Comparison of ENCODE assay signal across 13 cellular contexts in genomic region chr7:142439739-142440138, GRCh38.
DNase-seq lines count a peak whose midpoint lies in the region; ATAC-seq and TF ChIP-seq lines count a peak whose summit lies in the region.
"Had no signal": no experiment of that assay in that cellular context is flagged by ENCODE, and none has a peak within 500 bp of the region (broad histone marks: within the 10 kb centered on the region; RNA-seq: fewer than 3 reads in every experiment).

No MANE protein-coding gene starts in this region.

- H3K27ac ChIP-seq in CD4-positive, CD25-positive, alpha-beta regulatory T cell (ENCODE audit: insufficient read depth, low read length, poor library complexity, severe bottlenecking) = no peak overlapping the region
- H3K27ac ChIP-seq in OCI-LY7 (ENCODE audit: low read depth, low read length, poor library complexity, severe bottlenecking) = peak overlapping the region; percentile 9
- no peak overlapping the region for H3K27ac ChIP-seq in body of pancreas
- H3K27ac ChIP-seq in heart right ventricle = no peak overlapping the region
- H3K27ac ChIP-seq: KMS-11 had no signal

- peaks cover 6% of the 10 kb centered on the region for H3K27me3 Mint-ChIP-seq in CD4-positive, CD25-positive, alpha-beta regulatory T cell
- H3K27me3 Mint-ChIP-seq: stimulated activated naive CD8-positive, alpha-beta T cell treated with anti-CD3 and anti-CD28 coated beads, Interleukin-15, Interleukin-2, amounts not matched to agents 100 ng/mL and 50 ng/mL, for 24 hours had no signal

- no peak overlapping the region for H3K4me3 ChIP-seq in CD4-positive, CD25-positive, alpha-beta regulatory T cell (ENCODE audit: low read depth, low read length)
- no peak overlapping the region for H3K4me3 ChIP-seq in OCI-LY7 (ENCODE audit: low read depth, low read length, poor library complexity, severe bottlenecking)
- H3K4me3 ChIP-seq in body of pancreas = no peak overlapping the region
- no peak overlapping the region for H3K4me3 ChIP-seq in heart right ventricle

- H4K20me1 ChIP-seq in OCI-LY7 (ENCODE audit: insufficient read depth, low read length) = no peaks in the 10 kb centered on the region

- H3K9me3 ChIP-seq in CD4-positive, CD25-positive, alpha-beta regulatory T cell (ENCODE audit: control insufficient read depth in 2 of 2, low read length in 2 of 2) = no peaks in the 10 kb centered on the region
- H3K9me3 ChIP-seq in OCI-LY7 (ENCODE audit: low read length) (no peaks in the 10 kb centered on the region), body of pancreas (no peaks in the 10 kb centered on the region), heart right ventricle (peaks cover 0 to 4% (median 0%) of the 10 kb centered on the region in 11 donors)

- CTCF ChIA-PET in OCI-LY7 (lab: Charles Lee; ENCODE audit: unreplicated experiment) = no interaction called here

- no peak for TF ChIP-seq POLR2A in body of pancreas (IDR thresholded peaks at IDR 0.05)

- WGBS in body of pancreas, 2 donors = 80 to 95% methylated on average over 4 of the region's 4 CpGs
- WGBS in heart right ventricle, 2 donors = 87% methylated on average over 4 of the region's 4 CpGs

- intact Hi-C loops in OCI-LY7 (cut with micrococcal nuclease; ENCODE audit: unreplicated experiment) = no loop called here
- intact Hi-C loops in body of pancreas (cut with DNase I) = no loop called here
- intact Hi-C loops in heart right ventricle (cut with DNase I) = no loop called here

- peaks cover 0 to 1% (median 0%) of the 10 kb centered on the region in 7 donors for H3K9me3 Mint-ChIP-seq in CD4-positive, CD25-positive, alpha-beta regulatory T cell
- H3K9me3 Mint-ChIP-seq: central memory CD8-positive, alpha-beta T cell; stimulated activated naive CD8-positive, alpha-beta T cell treated with anti-CD3 and anti-CD28 coated beads, Interleukin-15, Interleukin-2, amounts not matched to agents 100 ng/mL and 50 ng/mL, for 24 hours had no signal

- no peaks in the 10 kb centered on the region for H3K9me2 ChIP-seq in OCI-LY7 (ENCODE audit: insufficient read depth, low read length)

- peak overlapping the region in 2 of 4 donors; percentile 9 to 16 for H3K4me3 Mint-ChIP-seq in CD4-positive, CD25-positive, alpha-beta regulatory T cell
- H3K4me3 Mint-ChIP-seq: central memory CD8-positive, alpha-beta T cell; stimulated activated naive CD8-positive, alpha-beta T cell treated with anti-CD3 and anti-CD28 coated beads, Interleukin-15, Interleukin-2, amounts not matched to agents 100 ng/mL and 50 ng/mL, for 24 hours had no signal

- H3K36me3 Mint-ChIP-seq in CD4-positive, CD25-positive, alpha-beta regulatory T cell = no peaks in the 10 kb centered on the region

- peak overlapping the region; percentile 24; the same call in 1 of the 2 replicates for H3K4me2 ChIP-seq in OCI-LY7 (ENCODE audit: low read length)
- H3K4me2 ChIP-seq: KMS-11 had no signal

- no peak for TF ChIP-seq CTCF in OCI-LY7 (conservative IDR thresholded peaks at IDR 0.05; ENCODE audit: low read length)
- no peak for TF ChIP-seq CTCF in body of pancreas (IDR thresholded peaks at IDR 0.05)
- no peak for TF ChIP-seq CTCF in heart right ventricle (IDR thresholded peaks at IDR 0.05)

- no peak for ATAC-seq in CD4-positive, CD25-positive, alpha-beta regulatory T cell (ENCODE audit: low read depth in 2 of 2)
- ATAC-seq in GM19467 (IDR thresholded peaks at IDR 0.05; ENCODE audit: unreplicated experiment) (peak; percentile 42), HG03103 (IDR thresholded peaks at IDR 0.05; ENCODE audit: low read depth, unreplicated experiment) (peak; percentile 59), body of pancreas (no peak), heart right ventricle (no peak)

- POLR2A ChIA-PET in OCI-LY7 (lab: Charles Lee) = interaction anchor here (1.1 to 1.2 kb wide), 2 partner anchors 23 to 115 kb away, joined by 3 read pairs; no protein-coding TSS in a partner anchor

- H3K27ac Mint-ChIP-seq in CD4-positive, CD25-positive, alpha-beta regulatory T cell = peak overlapping the region; percentile 43 to 81 (median 47)
- H3K27ac Mint-ChIP-seq: stimulated activated naive CD8-positive, alpha-beta T cell treated with anti-CD3 and anti-CD28 coated beads, Interleukin-15, Interleukin-2, amounts not matched to agents 100 ng/mL and 50 ng/mL, for 24 hours had no signal

- H3K79me2 ChIP-seq in OCI-LY7 (ENCODE audit: insufficient read depth, low read depth, low read length) = no peaks in the 10 kb centered on the region

- peaks cover 5 to 63% (median 31%) of the 10 kb centered on the region in 4 donors for H3K4me1 Mint-ChIP-seq in CD4-positive, CD25-positive, alpha-beta regulatory T cell

- H3K4me1 ChIP-seq in CD4-positive, CD25-positive, alpha-beta regulatory T cell (ENCODE audit: control insufficient read depth, insufficient read depth, low read length, poor library complexity, severe bottlenecking) = peaks cover 26% of the 10 kb centered on the region
- H3K4me1 ChIP-seq in OCI-LY7 (ENCODE audit: insufficient read depth, low read length, poor library complexity, severe bottlenecking) (peaks cover 23% of the 10 kb centered on the region), body of pancreas (no peaks in the 10 kb centered on the region), heart right ventricle (peaks cover 0 to 49% (median 0%) of the 10 kb centered on the region in 9 donors)

- DNase-seq in CD4-positive, CD25-positive, alpha-beta regulatory T cell = no peak
- DNase-seq in OCI-LY7 (ENCODE audit: low spot score) (peak; percentile 25), DMS114 treated with DMSO at 0.1 percent for 48 hours (lab: John Stamatoyannopoulos, UW; ENCODE audit: unreplicated experiment) (no peak), body of pancreas (no peak), heart right ventricle (no peak)
- DNase-seq in activated effector memory CD4-positive, alpha-beta T cell treated with Interleukin-2 at 50 U/mL for 16 hours = no peak
- DNase-seq: activated T-cell treated with anti-CD3 and anti-CD28 coated beads, Interleukin-2, amount 50 U/mL, for 1 hour; NCI-H524 treated with DMSO at 0.1 percent for 48 hours had no signal

- no peaks in the 10 kb centered on the region for H3K36me3 ChIP-seq in CD4-positive, CD25-positive, alpha-beta regulatory T cell (ENCODE audit: control insufficient read depth, insufficient read depth, low read length)
- H3K36me3 ChIP-seq in OCI-LY7 (ENCODE audit: insufficient read depth, low read length) (no peaks in the 10 kb centered on the region), body of pancreas (replicated peaks in 1 of 2; ENCODE audit: insufficient read depth in 1 of 2, low read depth in 2 of 2) (no peaks in the 10 kb centered on the region), heart right ventricle (no peaks in the 10 kb centered on the region)

- H2AFZ ChIP-seq in OCI-LY7 (ENCODE audit: low read length) = peak overlapping the region; percentile 0; the same call in 1 of the 2 replicates

- no TSS peak for BruUV-seq in OCI-LY7 (replicated peaks; lab: Mats Ljungman, UMichigan)

- no peaks in the 10 kb centered on the region for H3K27me3 ChIP-seq in CD4-positive, CD25-positive, alpha-beta regulatory T cell (ENCODE audit: control insufficient read depth, insufficient read depth, low read length)
- H3K27me3 ChIP-seq in body of pancreas = no peaks in the 10 kb centered on the region
- peaks cover 0 to 10% (median under 1%) of the 10 kb centered on the region in 7 donors for H3K27me3 ChIP-seq in heart right ventricle

Comparison
In these comparisons a context has a peak if more than half of its experiments do, and no peak if none do; other contexts are left out.
1. ATAC-seq: peak in GM19467 (single experiment) and HG03103 (single experiment); none in CD4-positive, CD25-positive, alpha-beta regulatory T cell (0 of 2), body of pancreas (single experiment) and heart right ventricle (0 of 8).